Comparison of ENCODE assay signal across 1 cellular context in the genomic region with DNA sequence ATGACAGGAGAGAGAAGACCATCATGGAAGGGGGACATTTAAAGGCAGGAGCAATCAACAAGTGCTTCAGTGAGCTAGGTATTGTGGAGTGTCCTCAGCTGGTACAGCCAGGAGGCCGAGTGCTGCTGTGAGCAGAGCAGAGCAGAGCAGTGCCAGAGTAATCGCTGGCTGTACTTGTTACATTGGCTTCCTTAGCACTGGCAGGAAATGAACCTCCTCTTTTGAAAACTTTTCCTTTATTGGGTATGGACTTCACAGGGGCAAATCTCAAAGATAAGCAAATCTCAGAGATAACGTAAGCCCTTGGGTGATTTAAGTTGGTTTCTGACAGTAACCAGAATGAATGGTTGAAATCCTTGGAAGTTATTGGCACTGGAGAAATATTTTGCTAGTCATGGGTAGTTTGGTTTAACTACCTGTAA.
TF ChIP-seq lines count a peak whose summit lies in the region.

No MANE protein-coding gene starts in this region.

TF ChIP-seq in neural cell, 6 proteins besides CTCF, POLR2A, EP300 and RAD21 (continued from another document):
- TF ChIP-seq, protein P1, sequence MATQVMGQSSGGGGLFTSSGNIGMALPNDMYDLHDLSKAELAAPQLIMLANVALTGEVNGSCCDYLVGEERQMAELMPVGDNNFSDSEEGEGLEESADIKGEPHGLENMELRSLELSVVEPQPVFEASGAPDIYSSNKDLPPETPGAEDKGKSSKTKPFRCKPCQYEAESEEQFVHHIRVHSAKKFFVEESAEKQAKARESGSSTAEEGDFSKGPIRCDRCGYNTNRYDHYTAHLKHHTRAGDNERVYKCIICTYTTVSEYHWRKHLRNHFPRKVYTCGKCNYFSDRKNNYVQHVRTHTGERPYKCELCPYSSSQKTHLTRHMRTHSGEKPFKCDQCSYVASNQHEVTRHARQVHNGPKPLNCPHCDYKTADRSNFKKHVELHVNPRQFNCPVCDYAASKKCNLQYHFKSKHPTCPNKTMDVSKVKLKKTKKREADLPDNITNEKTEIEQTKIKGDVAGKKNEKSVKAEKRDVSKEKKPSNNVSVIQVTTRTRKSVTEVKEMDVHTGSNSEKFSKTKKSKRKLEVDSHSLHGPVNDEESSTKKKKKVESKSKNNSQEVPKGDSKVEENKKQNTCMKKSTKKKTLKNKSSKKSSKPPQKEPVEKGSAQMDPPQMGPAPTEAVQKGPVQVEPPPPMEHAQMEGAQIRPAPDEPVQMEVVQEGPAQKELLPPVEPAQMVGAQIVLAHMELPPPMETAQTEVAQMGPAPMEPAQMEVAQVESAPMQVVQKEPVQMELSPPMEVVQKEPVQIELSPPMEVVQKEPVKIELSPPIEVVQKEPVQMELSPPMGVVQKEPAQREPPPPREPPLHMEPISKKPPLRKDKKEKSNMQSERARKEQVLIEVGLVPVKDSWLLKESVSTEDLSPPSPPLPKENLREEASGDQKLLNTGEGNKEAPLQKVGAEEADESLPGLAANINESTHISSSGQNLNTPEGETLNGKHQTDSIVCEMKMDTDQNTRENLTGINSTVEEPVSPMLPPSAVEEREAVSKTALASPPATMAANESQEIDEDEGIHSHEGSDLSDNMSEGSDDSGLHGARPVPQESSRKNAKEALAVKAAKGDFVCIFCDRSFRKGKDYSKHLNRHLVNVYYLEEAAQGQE (IDR thresholded peaks at IDR 0.05; ENCODE audit: borderline replicate concordance): no peak
- no peak for TF ChIP-seq MXI1 (conservative IDR thresholded peaks at IDR 0.05; ENCODE audit: poor library complexity, severe bottlenecking)
